Comparison of ENCODE assay signal across 9 cellular contexts in genomic region chr6:145704153-145704781, GRCh38. TPM values are rescaled to one million over a fixed set of nuclear protein-coding genes. Genes with fewer than 3 reads are reported as not detected.
DNase-seq lines count a peak whose midpoint lies in the region; ATAC-seq and TF ChIP-seq lines count a peak whose summit lies in the region.
"Had no signal": no experiment of that assay in that cellular context is flagged by ENCODE, and none has a peak within 500 bp of the region (broad histone marks: within the 10 kb centered on the region; RNA-seq: fewer than 3 reads in every experiment).

No MANE protein-coding gene starts in this region.

- no peaks in the 10 kb centered on the region for H3K9me3 Mint-ChIP-seq in natural killer cell
- peaks cover 4% of the 10 kb centered on the region for H3K9me3 Mint-ChIP-seq in natural killer cell treated with Interleukin-12 subunit alpha and Interleukin-12 subunit beta and Interleukin-15 and Interleukin-18, amount 100 ng/mL, for 72 hours
- H3K9me3 Mint-ChIP-seq in activated T-cell treated with anti-CD3 and anti-CD28 coated beads, Interleukin-2, amount 50 U/mL, for 72 hours: peaks cover 2 to 3% of the 10 kb centered on the region in 2 donors

- ATAC-seq in natural killer cell (no peak), GM18909 (IDR thresholded peaks at IDR 0.05; ENCODE audit: poor library complexity, unreplicated experiment) (no peak)
- ATAC-seq in natural killer cell treated with Interleukin-12 subunit alpha and Interleukin-12 subunit beta and Interleukin-15 and Interleukin-18, amount 100 ng/mL, for 72 hours: no peak
- ATAC-seq in activated T-cell treated with anti-CD3 and anti-CD28 coated beads, Interleukin-2, amount 50 U/mL, for 72 hours (replicated peaks in 1 of 2): no peak

- no peaks in the 10 kb centered on the region for H3K4me1 ChIP-seq in PC-9 (replicated peaks; ENCODE audit: insufficient read depth)

- H3K27me3 ChIP-seq in PC-9 (ENCODE audit: insufficient read depth, low read depth): no peaks in the 10 kb centered on the region

- H3K36me3 Mint-ChIP-seq in natural killer cell: no peaks in the 10 kb centered on the region
- H3K36me3 Mint-ChIP-seq in natural killer cell treated with Interleukin-12 subunit alpha and Interleukin-12 subunit beta and Interleukin-15 and Interleukin-18, amount 100 ng/mL, for 72 hours: no peaks in the 10 kb centered on the region
- peaks cover 2 to 7% of the 10 kb centered on the region in 2 donors for H3K36me3 Mint-ChIP-seq in activated T-cell treated with anti-CD3 and anti-CD28 coated beads, Interleukin-2, amount 50 U/mL, for 72 hours (ENCODE audit: insufficient read depth in 2 of 2)

- H3K4me1 Mint-ChIP-seq in natural killer cell: peaks cover 7 to 11% of the 10 kb centered on the region in 2 donors
- H3K4me1 Mint-ChIP-seq in natural killer cell treated with Interleukin-12 subunit alpha and Interleukin-12 subunit beta and Interleukin-15 and Interleukin-18, amount 100 ng/mL, for 72 hours (ENCODE audit: low read depth in 2 of 2): peaks cover 6 to 7% of the 10 kb centered on the region in 2 donors
- H3K4me1 Mint-ChIP-seq in activated T-cell treated with anti-CD3 and anti-CD28 coated beads, Interleukin-2, amount 50 U/mL, for 72 hours (ENCODE audit: low read depth): peaks cover 17% of the 10 kb centered on the region

- no peak overlapping the region for H2AFZ ChIP-seq in PC-9

- CTCF ChIA-PET in PC-9 (lab: Charles Lee): no interaction called here

- H3K4me3 Mint-ChIP-seq in natural killer cell: no peak overlapping the region
- no peak overlapping the region for H3K4me3 Mint-ChIP-seq in natural killer cell treated with Interleukin-12 subunit alpha and Interleukin-12 subunit beta and Interleukin-15 and Interleukin-18, amount 100 ng/mL, for 72 hours
- no peak overlapping the region for H3K4me3 Mint-ChIP-seq in activated T-cell treated with anti-CD3 and anti-CD28 coated beads, Interleukin-2, amount 50 U/mL, for 72 hours

- POLR2A ChIA-PET in PC-9 (lab: Charles Lee; ENCODE audit: unreplicated experiment): interaction anchor here (0.5 kb wide), 1 partner anchor 1602 kb away, joined by 3 read pairs; no protein-coding TSS in a partner anchor

- no peaks in the 10 kb centered on the region for H3K79me2 ChIP-seq in PC-9 (ENCODE audit: low read depth)

- DNase-seq in natural killer cell: no peak
- no peak for DNase-seq in natural killer cell treated with Interleukin-12 subunit alpha and Interleukin-12 subunit beta and Interleukin-15 and Interleukin-18, amount 100 ng/mL, for 72 hours (ENCODE audit: low spot score)
- DNase-seq in PC-9: no peak
- peak; percentile 55 for DNase-seq in fibroblast of the aortic adventitia (ENCODE audit: low read depth)
- DNase-seq in central memory CD4-positive, alpha-beta T cell: no peak
- no peak for DNase-seq in LoVo (ENCODE audit: low spot score)
- no peak for DNase-seq in activated T-cell treated with anti-CD3 and anti-CD28 coated beads, Interleukin-2, amount 50 U/mL, for 72 hours
- DNase-seq: activated gamma-delta T cell treated with Interleukin-2 at 50 U/mL for 16 hours had no signal

- TF ChIP-seq CTCF in natural killer cell (IDR thresholded peaks at IDR 0.05): peak; percentile 56
- TF ChIP-seq CTCF in PC-9 (conservative IDR thresholded peaks at IDR 0.05): peak; percentile 78
- peak; percentile 47 for TF ChIP-seq CTCF in fibroblast of the aortic adventitia (IDR thresholded peaks at IDR 0.05; ENCODE audit: insufficient read depth, low read length)

- intact Hi-C loops in natural killer cell (cut with micrococcal nuclease) (no loop called here), PC-9 (cut with micrococcal nuclease; ENCODE audit: unreplicated experiment) (loop anchor here (10.0 kb wide), 1 partner anchor 1119 kb away; no protein-coding TSS in a partner anchor)

- H3F3A ChIP-seq in PC-9 (ENCODE audit: insufficient read depth, low read depth): no peaks in the 10 kb centered on the region

- H3K27ac Mint-ChIP-seq in natural killer cell: no peak overlapping the region
- no peak overlapping the region for H3K27ac Mint-ChIP-seq in natural killer cell treated with Interleukin-12 subunit alpha and Interleukin-12 subunit beta and Interleukin-15 and Interleukin-18, amount 100 ng/mL, for 72 hours
- H3K27ac Mint-ChIP-seq in activated T-cell treated with anti-CD3 and anti-CD28 coated beads, Interleukin-2, amount 50 U/mL, for 72 hours: no peak overlapping the region

- no peaks in the 10 kb centered on the region for H3K36me3 ChIP-seq in PC-9 (ENCODE audit: low read depth)

- no peak overlapping the region for H3K27ac ChIP-seq in PC-9

- no TSS peak for BruUV-seq in PC-9 (replicated peaks; lab: Mats Ljungman, UMichigan)

- H3K4me2 ChIP-seq in PC-9: no peak overlapping the region

- H3K4me3 ChIP-seq in PC-9: no peak overlapping the region
- no peak overlapping the region for H3K4me3 ChIP-seq in fibroblast of the aortic adventitia (ENCODE audit: low read depth, low read length)

- no peaks in the 10 kb centered on the region; the same call in 1 of the 2 replicates for H3K9me2 ChIP-seq in PC-9 (ENCODE audit: insufficient read depth)

- no peaks in the 10 kb centered on the region for H3K27me3 Mint-ChIP-seq in natural killer cell (ENCODE audit: low read depth in 2 of 2)
- no peaks in the 10 kb centered on the region for H3K27me3 Mint-ChIP-seq in natural killer cell treated with Interleukin-12 subunit alpha and Interleukin-12 subunit beta and Interleukin-15 and Interleukin-18, amount 100 ng/mL, for 72 hours
- no peaks in the 10 kb centered on the region for H3K27me3 Mint-ChIP-seq in activated T-cell treated with anti-CD3 and anti-CD28 coated beads, Interleukin-2, amount 50 U/mL, for 72 hours (ENCODE audit: low read depth)

- no peaks in the 10 kb centered on the region for H3K9me3 ChIP-seq in PC-9 (ENCODE audit: insufficient read depth, low read depth)

- no peaks in the 10 kb centered on the region; the same call in 1 of the 2 replicates for H4K20me1 ChIP-seq in PC-9 (ENCODE audit: insufficient read depth)

RNA-seq across cellular contexts. Expression of gene EPM2A, which starts 31.1 kb away (rescaled TPM):
- total RNA-seq in natural killer cell: 1 to 10 TPM; 5.2 to 6.9 (median 6.7) TPM
- 10 to 100 TPM in 1 of 2 donors, 1 to 10 TPM in 1; 5.8 to 10.6 TPM for total RNA-seq in natural killer cell treated with Interleukin-12 subunit alpha and Interleukin-12 subunit beta and Interleukin-15 and Interleukin-18, amount 100 ng/mL, for 72 hours
- total RNA-seq in PC-9 (2021): 4.7 and 5.3 TPM in 2 replicates
- total RNA-seq in fibroblast of the aortic adventitia (ENCODE audit: low replicate concordance): 7.2 and 8.0 TPM in 2 replicates
- total RNA-seq in activated T-cell treated with anti-CD3 and anti-CD28 coated beads, Interleukin-2, amount 50 U/mL, for 72 hours: 10 to 100 TPM; 11.6 to 13.6 TPM
